Comparison of ENCODE assay signal across 2 cellular contexts in the genomic region with DNA sequence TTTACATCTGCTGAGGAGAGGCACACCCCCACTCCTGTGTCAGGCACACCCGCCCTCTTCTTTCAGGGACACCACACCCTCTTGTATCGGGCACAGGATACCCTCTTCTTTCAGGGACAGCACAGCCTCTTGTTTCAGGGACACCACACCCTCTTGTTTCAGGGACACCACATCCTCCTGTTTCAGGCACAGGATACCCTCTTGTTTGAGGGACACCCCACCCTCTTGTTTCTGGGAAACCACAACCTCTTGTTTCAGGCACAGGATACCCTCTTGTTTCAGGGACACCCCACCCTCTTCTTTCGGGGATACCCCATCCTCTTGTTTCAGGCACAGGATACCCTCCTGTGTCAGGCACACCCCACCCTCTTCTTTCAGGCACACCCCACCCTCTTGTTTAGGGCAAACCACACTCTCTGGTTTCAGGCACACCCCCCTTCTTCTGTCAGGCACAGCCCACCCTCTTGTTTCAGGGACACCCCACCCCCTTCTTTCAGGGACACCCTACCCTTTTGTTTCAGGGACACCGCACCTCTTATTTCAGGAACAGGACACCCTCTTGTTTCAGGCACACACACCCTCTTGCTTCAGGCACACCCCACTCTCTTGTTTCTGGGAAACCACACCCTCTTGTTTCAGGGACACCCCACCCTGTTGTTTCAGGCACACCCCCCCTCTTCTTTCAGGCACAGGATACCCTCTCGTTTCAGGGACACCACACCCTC.
TF ChIP-seq lines count a peak whose summit lies in the region.

No MANE protein-coding gene starts in this region.

TF ChIP-seq in WTC11, 78 proteins besides CTCF, POLR2A, EP300 and RAD21 (continued from another document):
- TF ChIP-seq, protein P1, sequence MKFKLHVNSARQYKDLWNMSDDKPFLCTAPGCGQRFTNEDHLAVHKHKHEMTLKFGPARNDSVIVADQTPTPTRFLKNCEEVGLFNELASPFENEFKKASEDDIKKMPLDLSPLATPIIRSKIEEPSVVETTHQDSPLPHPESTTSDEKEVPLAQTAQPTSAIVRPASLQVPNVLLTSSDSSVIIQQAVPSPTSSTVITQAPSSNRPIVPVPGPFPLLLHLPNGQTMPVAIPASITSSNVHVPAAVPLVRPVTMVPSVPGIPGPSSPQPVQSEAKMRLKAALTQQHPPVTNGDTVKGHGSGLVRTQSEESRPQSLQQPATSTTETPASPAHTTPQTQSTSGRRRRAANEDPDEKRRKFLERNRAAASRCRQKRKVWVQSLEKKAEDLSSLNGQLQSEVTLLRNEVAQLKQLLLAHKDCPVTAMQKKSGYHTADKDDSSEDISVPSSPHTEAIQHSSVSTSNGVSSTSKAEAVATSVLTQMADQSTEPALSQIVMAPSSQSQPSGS (CRISPR knock-in tag; IDR thresholded peaks at IDR 0.05; ENCODE audit: borderline replicate concordance, low read depth), result no peak
- TF ChIP-seq, protein P2, sequence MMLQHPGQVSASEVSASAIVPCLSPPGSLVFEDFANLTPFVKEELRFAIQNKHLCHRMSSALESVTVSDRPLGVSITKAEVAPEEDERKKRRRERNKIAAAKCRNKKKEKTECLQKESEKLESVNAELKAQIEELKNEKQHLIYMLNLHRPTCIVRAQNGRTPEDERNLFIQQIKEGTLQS (CRISPR knock-in tag; conservative IDR thresholded peaks at IDR 0.05), result no peak
- TF ChIP-seq TCF7 (CRISPR knock-in tag; IDR thresholded peaks at IDR 0.05; ENCODE audit: low read depth) (no peak), SOX15 (CRISPR knock-in tag; IDR thresholded peaks at IDR 0.05) (no peak), ZNF138 (CRISPR knock-in tag; conservative IDR thresholded peaks at IDR 0.05) (no peak), JAZF1 (CRISPR knock-in tag; IDR thresholded peaks at IDR 0.05) (no peak), ELF4 (CRISPR knock-in tag; IDR thresholded peaks at IDR 0.05; ENCODE audit: low read depth) (no peak), FOXJ3 (CRISPR knock-in tag; IDR thresholded peaks at IDR 0.05; ENCODE audit: borderline replicate concordance) (no peak), MXD4 (CRISPR knock-in tag; IDR thresholded peaks at IDR 0.05; ENCODE audit: borderline replicate concordance) (no peak), ZNF232 (CRISPR knock-in tag; IDR thresholded peaks at IDR 0.05) (no peak)
- TF ChIP-seq, protein P3, sequence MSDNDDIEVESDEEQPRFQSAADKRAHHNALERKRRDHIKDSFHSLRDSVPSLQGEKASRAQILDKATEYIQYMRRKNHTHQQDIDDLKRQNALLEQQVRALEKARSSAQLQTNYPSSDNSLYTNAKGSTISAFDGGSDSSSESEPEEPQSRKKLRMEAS (CRISPR knock-in tag; IDR thresholded peaks at IDR 0.05), result no peak
- TF ChIP-seq, protein P4, sequence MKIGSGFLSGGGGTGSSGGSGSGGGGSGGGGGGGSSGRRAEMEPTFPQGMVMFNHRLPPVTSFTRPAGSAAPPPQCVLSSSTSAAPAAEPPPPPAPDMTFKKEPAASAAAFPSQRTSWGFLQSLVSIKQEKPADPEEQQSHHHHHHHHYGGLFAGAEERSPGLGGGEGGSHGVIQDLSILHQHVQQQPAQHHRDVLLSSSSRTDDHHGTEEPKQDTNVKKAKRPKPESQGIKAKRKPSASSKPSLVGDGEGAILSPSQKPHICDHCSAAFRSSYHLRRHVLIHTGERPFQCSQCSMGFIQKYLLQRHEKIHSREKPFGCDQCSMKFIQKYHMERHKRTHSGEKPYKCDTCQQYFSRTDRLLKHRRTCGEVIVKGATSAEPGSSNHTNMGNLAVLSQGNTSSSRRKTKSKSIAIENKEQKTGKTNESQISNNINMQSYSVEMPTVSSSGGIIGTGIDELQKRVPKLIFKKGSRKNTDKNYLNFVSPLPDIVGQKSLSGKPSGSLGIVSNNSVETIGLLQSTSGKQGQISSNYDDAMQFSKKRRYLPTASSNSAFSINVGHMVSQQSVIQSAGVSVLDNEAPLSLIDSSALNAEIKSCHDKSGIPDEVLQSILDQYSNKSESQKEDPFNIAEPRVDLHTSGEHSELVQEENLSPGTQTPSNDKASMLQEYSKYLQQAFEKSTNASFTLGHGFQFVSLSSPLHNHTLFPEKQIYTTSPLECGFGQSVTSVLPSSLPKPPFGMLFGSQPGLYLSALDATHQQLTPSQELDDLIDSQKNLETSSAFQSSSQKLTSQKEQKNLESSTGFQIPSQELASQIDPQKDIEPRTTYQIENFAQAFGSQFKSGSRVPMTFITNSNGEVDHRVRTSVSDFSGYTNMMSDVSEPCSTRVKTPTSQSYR (CRISPR knock-in tag; IDR thresholded peaks at IDR 0.05), result no peak

TF ChIP-seq in SK-N-SH, 30 proteins besides CTCF, POLR2A, EP300 and RAD21 (continued from another document):
- TF ChIP-seq, protein P5, sequence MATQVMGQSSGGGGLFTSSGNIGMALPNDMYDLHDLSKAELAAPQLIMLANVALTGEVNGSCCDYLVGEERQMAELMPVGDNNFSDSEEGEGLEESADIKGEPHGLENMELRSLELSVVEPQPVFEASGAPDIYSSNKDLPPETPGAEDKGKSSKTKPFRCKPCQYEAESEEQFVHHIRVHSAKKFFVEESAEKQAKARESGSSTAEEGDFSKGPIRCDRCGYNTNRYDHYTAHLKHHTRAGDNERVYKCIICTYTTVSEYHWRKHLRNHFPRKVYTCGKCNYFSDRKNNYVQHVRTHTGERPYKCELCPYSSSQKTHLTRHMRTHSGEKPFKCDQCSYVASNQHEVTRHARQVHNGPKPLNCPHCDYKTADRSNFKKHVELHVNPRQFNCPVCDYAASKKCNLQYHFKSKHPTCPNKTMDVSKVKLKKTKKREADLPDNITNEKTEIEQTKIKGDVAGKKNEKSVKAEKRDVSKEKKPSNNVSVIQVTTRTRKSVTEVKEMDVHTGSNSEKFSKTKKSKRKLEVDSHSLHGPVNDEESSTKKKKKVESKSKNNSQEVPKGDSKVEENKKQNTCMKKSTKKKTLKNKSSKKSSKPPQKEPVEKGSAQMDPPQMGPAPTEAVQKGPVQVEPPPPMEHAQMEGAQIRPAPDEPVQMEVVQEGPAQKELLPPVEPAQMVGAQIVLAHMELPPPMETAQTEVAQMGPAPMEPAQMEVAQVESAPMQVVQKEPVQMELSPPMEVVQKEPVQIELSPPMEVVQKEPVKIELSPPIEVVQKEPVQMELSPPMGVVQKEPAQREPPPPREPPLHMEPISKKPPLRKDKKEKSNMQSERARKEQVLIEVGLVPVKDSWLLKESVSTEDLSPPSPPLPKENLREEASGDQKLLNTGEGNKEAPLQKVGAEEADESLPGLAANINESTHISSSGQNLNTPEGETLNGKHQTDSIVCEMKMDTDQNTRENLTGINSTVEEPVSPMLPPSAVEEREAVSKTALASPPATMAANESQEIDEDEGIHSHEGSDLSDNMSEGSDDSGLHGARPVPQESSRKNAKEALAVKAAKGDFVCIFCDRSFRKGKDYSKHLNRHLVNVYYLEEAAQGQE (IDR thresholded peaks at IDR 0.05; ENCODE audit: low read depth, low read length), result no peak
- no peak for TF ChIP-seq RFX5 (IDR thresholded peaks at IDR 0.05; ENCODE audit: low read length)
